In the genomic region with DNA sequence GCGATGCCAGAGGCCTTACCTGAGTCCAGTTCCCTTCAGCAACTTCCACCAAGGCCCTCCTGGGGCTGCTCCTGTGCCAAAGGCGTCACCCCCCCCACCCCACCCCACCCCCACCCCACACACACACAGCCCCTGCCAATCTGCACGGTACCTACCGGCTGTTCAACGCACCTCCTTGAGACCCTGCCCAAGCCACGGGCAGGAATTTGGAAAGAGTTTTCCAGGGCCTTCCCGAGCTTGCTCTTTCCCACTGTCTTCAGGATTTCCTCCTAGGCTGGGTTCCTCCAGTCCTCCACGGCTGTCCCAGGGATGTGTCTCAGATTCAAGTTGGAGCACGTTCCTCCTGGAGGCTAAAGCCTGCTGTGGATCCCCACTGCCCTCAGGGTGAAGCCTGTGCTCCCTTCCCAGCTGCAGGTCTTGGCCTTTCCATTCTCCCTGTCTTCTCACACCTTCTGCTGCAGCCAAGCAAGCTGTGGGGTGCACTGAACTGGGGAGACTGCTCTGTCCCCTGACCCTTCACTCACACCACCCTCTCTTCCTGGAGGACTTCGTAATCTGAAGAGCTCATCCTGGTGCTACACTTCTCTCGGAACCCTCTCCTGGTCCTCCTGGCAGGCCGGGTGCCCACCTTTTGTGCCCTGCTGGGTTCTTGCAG, we compare ENCODE assay signal across 16 cellular contexts. TPM values are rescaled to one million over a fixed set of nuclear protein-coding genes. Genes with fewer than 3 reads are reported as not detected.
A peak's percentile ranks its signal among the peaks of the same experiment; 100 is the strongest.
DNase-seq lines count a peak whose midpoint lies in the region; ATAC-seq, FAIRE-seq and TF ChIP-seq lines count a peak whose summit lies in the region.
"Had no signal": no experiment of that assay in that cellular context is flagged by ENCODE, and none has a peak within 500 bp of the region (broad histone marks: within the 10 kb centered on the region; RNA-seq: fewer than 3 reads in every experiment).

No MANE protein-coding gene starts in this region.

- peaks cover 12% of the 10 kb centered on the region for H3K27me3 Mint-ChIP-seq in HFFc6 (ENCODE audit: insufficient read depth)
- peaks cover 0 to 10% (median 3%) of the 10 kb centered on the region in 5 donors for H3K27me3 Mint-ChIP-seq in naive thymus-derived CD8-positive, alpha-beta T cell

- peak overlapping the region; percentile 51 for H2AK5ac ChIP-seq in mesenchymal stem cell (ENCODE audit: low read length, severe bottlenecking)

- H2BK120ac ChIP-seq in mesenchymal stem cell (ENCODE audit: low read depth, low read length): peak overlapping the region; percentile 85

- peak overlapping the region; percentile 11 for H2BK5ac ChIP-seq in mesenchymal stem cell (ENCODE audit: low read depth, low read length, poor library complexity, severe bottlenecking)

- peak overlapping the region; percentile 22 for H3K27ac ChIP-seq in mesenchymal stem cell (ENCODE audit: low read length, poor library complexity, severe bottlenecking)
- H3K27ac ChIP-seq: heart right ventricle, pancreas had no signal

- POLR2A ChIA-PET in naive thymus-derived CD8-positive, alpha-beta T cell (lab: Charles Lee): interaction anchor here (0.5 kb wide), 1 partner anchor 40 kb away, joined by 4 read pairs; no protein-coding TSS in a partner anchor

- peaks cover 47% of the 10 kb centered on the region for H3K4me1 ChIP-seq in mesenchymal stem cell (ENCODE audit: control insufficient read depth, insufficient read depth, low read depth, low read length)
- H3K4me1 ChIP-seq: pancreas had no signal

- no peak overlapping the region for H3K4me2 ChIP-seq in mesenchymal stem cell (ENCODE audit: low read length, poor library complexity, severe bottlenecking)

- no peak for FAIRE-seq in bronchial epithelial cell (lab: Jason Lieb, UNC)
- FAIRE-seq: kidney, pancreas had no signal

- H3K4me3 ChIP-seq in bronchial epithelial cell (ENCODE audit: low read depth, low read length) (no peak overlapping the region), mesenchymal stem cell (ENCODE audit: insufficient read depth in 1 of 2, low read depth in 1 of 2, low read length in 2 of 2) (no peak overlapping the region)
- H3K4me3 ChIP-seq: heart right ventricle, pancreas had no signal

- H3K4me1 Mint-ChIP-seq in HFFc6 (ENCODE audit: low read depth): peaks cover 39% of the 10 kb centered on the region
- peaks cover 36% of the 10 kb centered on the region for H3K4me1 Mint-ChIP-seq in stimulated activated effector memory CD8-positive, alpha-beta T cell treated with anti-CD3 and anti-CD28 coated beads, Interleukin-12 subunit alpha, Interleukin-12 subunit beta, amount 100 ng/mL, for 72 hours
- peaks cover 2 to 25% (median 9%) of the 10 kb centered on the region in 4 donors for H3K4me1 Mint-ChIP-seq in naive thymus-derived CD8-positive, alpha-beta T cell

- no peaks in the 10 kb centered on the region for H3K9me3 ChIP-seq in mesenchymal stem cell (ENCODE audit: control insufficient read depth, low read length)
- H3K9me3 ChIP-seq: heart right ventricle, pancreas had no signal

- no peak for TF ChIP-seq CTCF in HFFc6 (IDR thresholded peaks at IDR 0.05)
- no peak for TF ChIP-seq CTCF in bronchial epithelial cell (IDR thresholded peaks at IDR 0.05; ENCODE audit: insufficient read depth, low read length, severe bottlenecking)

- H3K27ac Mint-ChIP-seq in HFFc6: peak overlapping the region; percentile 37
- no peak overlapping the region for H3K27ac Mint-ChIP-seq in stimulated activated effector memory CD8-positive, alpha-beta T cell treated with anti-CD3 and anti-CD28 coated beads, Interleukin-12 subunit alpha, Interleukin-12 subunit beta, amount 100 ng/mL, for 72 hours
- no peak overlapping the region for H3K27ac Mint-ChIP-seq in naive thymus-derived CD8-positive, alpha-beta T cell
- H3K27ac Mint-ChIP-seq: dendritic cell treated with granulocyte-macrophage colony-stimulating factor and Interleukin-4, amounts not matched to agents 40 ng/mL and 50 ng/mL, for 4 days had no signal

- H3K36me3 Mint-ChIP-seq in HFFc6 (ENCODE audit: low read depth): no peaks in the 10 kb centered on the region
- H3K36me3 Mint-ChIP-seq in stimulated activated effector memory CD8-positive, alpha-beta T cell treated with anti-CD3 and anti-CD28 coated beads, Interleukin-12 subunit alpha, Interleukin-12 subunit beta, amount 100 ng/mL, for 72 hours: no peaks in the 10 kb centered on the region
- no peaks in the 10 kb centered on the region for H3K36me3 Mint-ChIP-seq in naive thymus-derived CD8-positive, alpha-beta T cell

- H3K4me3 Mint-ChIP-seq in HFFc6: no peak overlapping the region
- H3K4me3 Mint-ChIP-seq in stimulated activated effector memory CD8-positive, alpha-beta T cell treated with anti-CD3 and anti-CD28 coated beads, Interleukin-12 subunit alpha, Interleukin-12 subunit beta, amount 100 ng/mL, for 72 hours: peak overlapping the region; percentile 21
- peak overlapping the region in 1 of 10 donors; percentile 12 for H3K4me3 Mint-ChIP-seq in naive thymus-derived CD8-positive, alpha-beta T cell
- H3K4me3 Mint-ChIP-seq: dendritic cell treated with granulocyte-macrophage colony-stimulating factor and Interleukin-4, amounts not matched to agents 40 ng/mL and 50 ng/mL, for 4 days had no signal

- peak overlapping the region; percentile 97 for H4K91ac ChIP-seq in mesenchymal stem cell (ENCODE audit: low read length)

- peak overlapping the region; percentile 90 to 91 for H3K18ac ChIP-seq in mesenchymal stem cell (ENCODE audit: low read depth in 1 of 2, low read length in 2 of 2)

- H3K23ac ChIP-seq in mesenchymal stem cell (ENCODE audit: low read length in 2 of 2): no peak overlapping the region

- no peaks in the 10 kb centered on the region for H3K79me1 ChIP-seq in mesenchymal stem cell (replicated peaks; ENCODE audit: low read length, poor library complexity, severe bottlenecking)

- WGBS in mesenchymal stem cell: 91% methylated on average over 10 of the region's 12 CpGs

- H3K9me3 Mint-ChIP-seq in HFFc6: no peaks in the 10 kb centered on the region
- H3K9me3 Mint-ChIP-seq in stimulated activated effector memory CD8-positive, alpha-beta T cell treated with anti-CD3 and anti-CD28 coated beads, Interleukin-12 subunit alpha, Interleukin-12 subunit beta, amount 100 ng/mL, for 72 hours: no peaks in the 10 kb centered on the region
- no peaks in the 10 kb centered on the region for H3K9me3 Mint-ChIP-seq in naive thymus-derived CD8-positive, alpha-beta T cell
- H3K9me3 Mint-ChIP-seq: dendritic cell treated with granulocyte-macrophage colony-stimulating factor and Interleukin-4, amounts not matched to agents 40 ng/mL and 50 ng/mL, for 4 days had no signal

- H3K14ac ChIP-seq in mesenchymal stem cell (ENCODE audit: low read length in 2 of 2): peak overlapping the region in 1 of 2 experiments; percentile 19

- H2AFZ ChIP-seq in mesenchymal stem cell (ENCODE audit: low read depth, low read length): no peak overlapping the region

- H3K27me3 ChIP-seq in bronchial epithelial cell (ENCODE audit: control insufficient read depth, insufficient read depth, low read length) (no peaks in the 10 kb centered on the region), mesenchymal stem cell (ENCODE audit: control insufficient read depth in 1 of 2, insufficient read depth in 1 of 2, low read length in 2 of 2) (no peaks in the 10 kb centered on the region)
- H3K27me3 ChIP-seq: heart right ventricle, pancreas had no signal

- H2BK15ac ChIP-seq in mesenchymal stem cell (ENCODE audit: low read depth, poor library complexity, severe bottlenecking): peak overlapping the region; percentile 98

- H3K36me3 ChIP-seq in bronchial epithelial cell (ENCODE audit: control insufficient read depth, insufficient read depth, low read length) (no peaks in the 10 kb centered on the region), mesenchymal stem cell (ENCODE audit: control insufficient read depth in 1 of 2, insufficient read depth in 2 of 2, low read depth in 1 of 2, low read length in 2 of 2) (no peaks in the 10 kb centered on the region)
- H3K36me3 ChIP-seq: heart right ventricle, pancreas had no signal

- peak overlapping the region; percentile 82 for H4K8ac ChIP-seq in mesenchymal stem cell (ENCODE audit: low read length)

- H3K9ac ChIP-seq in mesenchymal stem cell (ENCODE audit: low read length): no peak overlapping the region

- no peak for ATAC-seq in stimulated activated effector memory CD8-positive, alpha-beta T cell treated with anti-CD3 and anti-CD28 coated beads, Interleukin-12 subunit alpha, Interleukin-12 subunit beta, amount 100 ng/mL, for 72 hours
- ATAC-seq in HG03460 (IDR thresholded peaks at IDR 0.05; ENCODE audit: unreplicated experiment): no peak
- no peak for ATAC-seq in naive thymus-derived CD8-positive, alpha-beta T cell
- ATAC-seq: heart right ventricle had no signal

- peak overlapping the region; percentile 94 to 97 for H2BK12ac ChIP-seq in mesenchymal stem cell (ENCODE audit: low read length in 2 of 2)

- H3K4ac ChIP-seq in mesenchymal stem cell (ENCODE audit: low read depth in 1 of 2, low read length in 2 of 2): peak overlapping the region; percentile 92 to 97

- DNase-seq in HFFc6: no peak
- peak; percentile 76 for DNase-seq in bronchial epithelial cell (ENCODE audit: low read depth)
- no peak for DNase-seq in mesenchymal stem cell
- DNase-seq in stimulated activated effector memory CD8-positive, alpha-beta T cell treated with anti-CD3 and anti-CD28 coated beads, Interleukin-12 subunit alpha, Interleukin-12 subunit beta, amount 100 ng/mL, for 72 hours (ENCODE audit: low spot score in 2 of 2): no peak
- no peak for DNase-seq in amygdala (lab: John Stamatoyannopoulos, UW)
- DNase-seq in superior temporal gyrus (ENCODE audit: extremely low spot score): no peak
- DNase-seq in naive thymus-derived CD8-positive, alpha-beta T cell: no peak
- DNase-seq: heart right ventricle; Karpas-422; midbrain; NCI-H1417 treated with DMSO at 0.1 percent for 48 hours; stimulated activated CD4-positive, alpha-beta T cell treated with anti-CD3 and anti-CD28 coated beads, Interleukin-12 subunit alpha, Interleukin-12 subunit beta, amount 100 ng/mL, for 4 hours had no signal

RNA-seq across cellular contexts. Expression of a gene that starts 54.8 kb away (rescaled TPM):
- total RNA-seq in HFFc6 (2021; fragmentation: NEBNext Ultra II Directional; extraction: Animal tissue kit (Norgen Biotek cat#: 25700)): 10 to 100 TPM; 18.5 to 27.2 (median 24.3) TPM
- 19.2 and 21.3 TPM in 2 replicates for total RNA-seq in bronchial epithelial cell
- polyA plus RNA-seq in mesenchymal stem cell (2013, experiment 1 of 2): 37.7 TPM
- polyA plus RNA-seq in mesenchymal stem cell (2013, experiment 2 of 2): 37.3 TPM
- 10 to 100 TPM; 14.4 to 15.2 TPM for total RNA-seq in naive thymus-derived CD8-positive, alpha-beta T cell
- polyA plus RNA-seq in naive thymus-derived CD8-positive, alpha-beta T cell: 1 to 10 TPM; 3.2 to 4.2 (median 3.5) TPM
